19 cellular contexts compared by ENCODE assay signal in the genomic region with DNA sequence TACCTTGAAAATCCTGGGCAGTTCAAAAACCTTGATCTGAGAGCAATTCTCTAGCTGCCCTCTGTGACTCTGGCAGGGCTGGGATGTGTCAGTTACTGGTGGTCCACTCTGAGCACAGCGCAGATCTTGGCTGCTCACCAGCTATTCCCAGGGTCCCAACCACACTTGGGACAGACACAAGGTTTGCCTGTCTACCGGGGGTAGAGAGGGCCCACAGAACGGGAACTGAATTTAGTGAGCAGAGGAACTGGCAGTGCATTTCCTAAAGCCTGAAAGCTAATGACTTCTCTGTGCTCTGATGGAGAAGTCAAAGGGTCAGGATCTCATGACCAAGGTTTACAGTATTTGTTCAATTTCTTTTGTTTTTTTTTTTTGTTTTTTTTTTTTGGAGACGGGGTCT. TPM values are rescaled to one million over a fixed set of nuclear protein-coding genes. Genes with fewer than 3 reads are reported as not detected.
DNase-seq lines count a peak whose midpoint lies in the region; ATAC-seq and TF ChIP-seq lines count a peak whose summit lies in the region.
"Had no signal": no experiment of that assay in that cellular context is flagged by ENCODE, and none has a peak within 500 bp of the region (broad histone marks: within the 10 kb centered on the region; RNA-seq: fewer than 3 reads in every experiment).

No MANE protein-coding gene starts in this region.

- H3K4me1 ChIP-seq in neutrophil (ENCODE audit: control insufficient read depth in 1 of 2, insufficient read depth in 1 of 2, low read depth in 1 of 2, low read length in 1 of 2), result peaks cover 57 to 74% of the 10 kb centered on the region in 2 experiments
- 0 out of 2 replicates have a peak, but pooled peaks cover 5% of the 10 kb centered on the region for H3K4me1 ChIP-seq in MM.1S (ENCODE audit: low read length)

- no peaks in the 10 kb centered on the region for H3K79me2 ChIP-seq in MM.1S (ENCODE audit: low read length)

- no peak for TF ChIP-seq CTCF in CD14-positive monocyte (IDR thresholded peaks at IDR 0.05)
- no peak for TF ChIP-seq CTCF in neutrophil (IDR thresholded peaks at IDR 0.05)
- no peak for TF ChIP-seq CTCF in MM.1S (IDR thresholded peaks at IDR 0.05; ENCODE audit: low read length)

- intact Hi-C loops in CD14-positive monocyte (cut with micrococcal nuclease), result no loop called here
- intact Hi-C loops in dendritic cell treated with granulocyte-macrophage colony-stimulating factor and Interleukin-4, amounts not matched to agents 40 ng/mL and 50 ng/mL, for 4 days (cut with micrococcal nuclease), result no loop called here

- H3K4me3 ChIP-seq in neutrophil (ENCODE audit: low read depth in 1 of 2, low read length in 1 of 2) (peak overlapping the region in 1 of 2 experiments; percentile 5), MM.1S (ENCODE audit: low read length) (no peak overlapping the region)
- H3K4me3 ChIP-seq: BLaER1, GM12878 had no signal

- H3K9ac ChIP-seq in MM.1S (ENCODE audit: low read length), result no peak overlapping the region
- H3K9ac ChIP-seq: BLaER1 had no signal

- no peaks in the 10 kb centered on the region for H3K27me3 Mint-ChIP-seq in CD14-positive monocyte (ENCODE audit: low read depth in 3 of 3)
- H3K27me3 Mint-ChIP-seq in dendritic cell treated with granulocyte-macrophage colony-stimulating factor and Interleukin-4, amounts not matched to agents 40 ng/mL and 50 ng/mL, for 4 days, result no peaks in the 10 kb centered on the region
- H3K27me3 Mint-ChIP-seq: CD4-positive, alpha-beta T cell had no signal

- H3K36me3 Mint-ChIP-seq in CD14-positive monocyte, result no peaks in the 10 kb centered on the region
- no peaks in the 10 kb centered on the region for H3K36me3 Mint-ChIP-seq in dendritic cell treated with granulocyte-macrophage colony-stimulating factor and Interleukin-4, amounts not matched to agents 40 ng/mL and 50 ng/mL, for 4 days (ENCODE audit: low read depth)

- no peaks in the 10 kb centered on the region for H4K20me1 ChIP-seq in MM.1S (ENCODE audit: insufficient read depth, low read length)
- H4K20me1 ChIP-seq: BLaER1 had no signal

- no peaks in the 10 kb centered on the region for H3F3A ChIP-seq in MM.1S (ENCODE audit: insufficient read depth, low read length)

- H3K27ac ChIP-seq in neutrophil (peak overlapping the region; percentile 79), MM.1S (ENCODE audit: low read length) (no peak overlapping the region)
- H3K27ac ChIP-seq: BLaER1 had no signal

- H3K4me2 ChIP-seq in MM.1S (ENCODE audit: low read depth, low read length), result no peak overlapping the region
- H3K4me2 ChIP-seq: BLaER1 had no signal

- H2AFZ ChIP-seq in MM.1S (ENCODE audit: low read length), result no peak overlapping the region

- no peaks in the 10 kb centered on the region for H3K27me3 ChIP-seq in neutrophil
- H3K27me3 ChIP-seq in MM.1S (replicated peaks; ENCODE audit: insufficient read depth, low read length), result no peaks in the 10 kb centered on the region
- H3K27me3 ChIP-seq: BLaER1 had no signal

- peak overlapping the region in 1 of 2 donors; percentile 54 for H3K4me3 Mint-ChIP-seq in CD14-positive monocyte
- no peak overlapping the region for H3K4me3 Mint-ChIP-seq in dendritic cell treated with granulocyte-macrophage colony-stimulating factor and Interleukin-4, amounts not matched to agents 40 ng/mL and 50 ng/mL, for 4 days
- H3K4me3 Mint-ChIP-seq: CD4-positive, alpha-beta T cell; H9 had no signal

- no peaks in the 10 kb centered on the region for H3K36me3 ChIP-seq in neutrophil
- no peaks in the 10 kb centered on the region for H3K36me3 ChIP-seq in MM.1S (replicated peaks; ENCODE audit: insufficient read depth, low read length)
- H3K36me3 ChIP-seq: BLaER1 had no signal

- peak overlapping the region; percentile 80 to 94 (median 86) for H3K27ac Mint-ChIP-seq in CD14-positive monocyte
- H3K27ac Mint-ChIP-seq in dendritic cell treated with granulocyte-macrophage colony-stimulating factor and Interleukin-4, amounts not matched to agents 40 ng/mL and 50 ng/mL, for 4 days, result peak overlapping the region; percentile 65
- H3K27ac Mint-ChIP-seq: CD4-positive, alpha-beta T cell; H9 had no signal

- H3K9me3 ChIP-seq in neutrophil, result no peaks in the 10 kb centered on the region
- H3K9me3 ChIP-seq in MM.1S (replicated peaks; ENCODE audit: insufficient read depth, low read length), result no peaks in the 10 kb centered on the region

- peaks cover 58% of the 10 kb centered on the region for H3K4me1 Mint-ChIP-seq in CD14-positive monocyte
- H3K4me1 Mint-ChIP-seq in dendritic cell treated with granulocyte-macrophage colony-stimulating factor and Interleukin-4, amounts not matched to agents 40 ng/mL and 50 ng/mL, for 4 days (ENCODE audit: low read depth), result peaks cover 58% of the 10 kb centered on the region
- H3K4me1 Mint-ChIP-seq: H9 had no signal

- DNase-seq in CD14-positive monocyte (ENCODE audit: low spot score) (no peak), MV-4-11 (lab: John Stamatoyannopoulos, UW) (peak; percentile 46), MM.1S (no peak), cerebellum (ENCODE audit: low spot score) (no peak)
- DNase-seq in activated naive CD4-positive, alpha-beta T cell treated with anti-CD3 and anti-CD28 coated beads, Interleukin-2, amount 50 U/mL, for 16 hours, result no peak
- DNase-seq: 8988T; AML-193; Calu3; CD4-positive, alpha-beta T cell; DMS 273 treated with DMSO at 0.1 percent for 48 hours; GOT3; H9 had no signal

- no peaks in the 10 kb centered on the region for H3K9me3 Mint-ChIP-seq in CD14-positive monocyte
- no peaks in the 10 kb centered on the region for H3K9me3 Mint-ChIP-seq in dendritic cell treated with granulocyte-macrophage colony-stimulating factor and Interleukin-4, amounts not matched to agents 40 ng/mL and 50 ng/mL, for 4 days
- H3K9me3 Mint-ChIP-seq: CD4-positive, alpha-beta T cell; H9 had no signal

- H3K9me2 ChIP-seq in MM.1S (replicated peaks; ENCODE audit: insufficient read depth, low read length), result no peaks in the 10 kb centered on the region

- no peak for ATAC-seq in GM19351 (IDR thresholded peaks at IDR 0.05; ENCODE audit: unreplicated experiment)
- ATAC-seq: GM12878 had no signal

RNA-seq across cellular contexts. Expression of a gene that starts 2.6 kb away (rescaled TPM):
- polyA plus RNA-seq in CD14-positive monocyte, result under 1 TPM in 1 of 2 donors, not detected in 1; 0.33 TPM
- total RNA-seq in cerebellum, result not detected
- total RNA-seq: Calu3; CD4-positive, alpha-beta T cell; Daoy; GM12878; H9; HT-29 had no signal

RNA-seq across cellular contexts. Expression of a gene that starts 14.1 kb away (rescaled TPM):
- polyA plus RNA-seq in CD14-positive monocyte, result 1,000 to 10,000 TPM; 1,854 to 2,228 TPM
- 7.2 TPM for total RNA-seq in cerebellum

RNA-seq across cellular contexts. Expression of a gene that starts 37.1 kb away (rescaled TPM):
- 1 to 10 TPM; 2.5 TPM for polyA plus RNA-seq in CD14-positive monocyte
- not detected for total RNA-seq in cerebellum
- total RNA-seq: Daoy, H9 had no signal
